12 cellular contexts compared by ENCODE assay signal in the genomic region with DNA sequence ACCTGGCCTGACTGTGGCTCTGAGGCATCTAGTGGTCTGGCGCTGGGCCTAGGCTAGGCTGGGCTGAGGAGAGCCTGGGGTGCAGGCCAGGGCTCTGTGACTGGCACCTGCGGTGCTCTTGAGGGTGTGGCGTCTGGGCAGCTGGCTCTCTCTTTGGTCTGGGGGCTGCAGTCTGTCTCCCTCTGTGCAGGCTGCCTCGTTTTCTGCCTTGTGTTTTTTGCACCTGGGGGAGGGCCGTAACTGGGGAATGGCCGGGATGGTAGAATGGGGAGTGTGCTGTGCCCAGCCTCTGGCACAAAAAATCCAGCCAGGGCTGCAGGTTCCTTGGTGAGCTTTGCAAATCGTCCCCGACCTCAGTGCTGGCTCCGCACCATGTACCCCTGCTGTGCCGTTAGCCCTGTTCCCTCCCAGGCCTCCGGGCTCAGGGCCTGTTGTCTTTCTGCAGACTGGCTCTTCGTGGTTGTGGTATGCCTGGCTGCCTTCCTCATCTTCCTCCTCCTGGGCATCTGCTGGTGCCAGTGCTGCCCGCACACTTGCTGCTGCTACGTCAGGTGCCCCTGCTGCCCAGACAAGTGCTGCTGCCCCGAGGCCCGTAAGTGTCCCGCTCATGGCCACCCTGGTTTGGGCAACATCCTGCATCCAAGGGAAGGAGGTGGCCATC. TPM values are rescaled to one million over a fixed set of nuclear protein-coding genes. Genes with fewer than 3 reads are reported as not detected.
DNase-seq lines count a peak whose midpoint lies in the region; FAIRE-seq and TF ChIP-seq lines count a peak whose summit lies in the region.
"Had no signal": no experiment of that assay in that cellular context is flagged by ENCODE, and none has a peak within 500 bp of the region (broad histone marks: within the 10 kb centered on the region; RNA-seq: fewer than 3 reads in every experiment).

No MANE protein-coding gene starts in this region.

- H3K23ac ChIP-seq in H1 (ENCODE audit: insufficient read length), result no peak overlapping the region

- H2BK12ac ChIP-seq in H1 (ENCODE audit: low read depth, low read length), result no peak overlapping the region

- H3K4me2 ChIP-seq in H1 (ENCODE audit: insufficient read depth in 1 of 2, low read depth in 2 of 2, low read length in 2 of 2), result no peak overlapping the region

- no peak for TF ChIP-seq EP300 in H1 (IDR thresholded peaks at IDR 0.05; ENCODE audit: borderline replicate concordance in 1 of 2, low read depth in 2 of 2, low read length in 2 of 2)

- H4K5ac ChIP-seq in H1 (ENCODE audit: insufficient read length, low read depth, low read length), result no peak overlapping the region

- intact Hi-C loops in posterior vena cava (cut with DNase I), result loop anchor here in 1 of 2 donors (10.0 kb wide), 1 partner anchor 117 kb away; the partner anchor contains the start of gene FXYD7

- H3K9ac ChIP-seq in H1 (replicated peaks in 1 of 4; ENCODE audit: extremely low read depth in 1 of 4, low read depth in 3 of 4, low read length in 3 of 4), result no peak overlapping the region

- H3K27me3 ChIP-seq in H1 (replicated peaks in 1 of 4; ENCODE audit: control insufficient read depth in 3 of 4, extremely low read depth in 1 of 4, insufficient read depth in 3 of 4, low read length in 3 of 4), result no peaks in the 10 kb centered on the region

- no peak overlapping the region for H2BK5ac ChIP-seq in H1 (ENCODE audit: low read depth, low read length)

- no peak for FAIRE-seq in H1 (lab: Jason Lieb, UNC)
- FAIRE-seq: A204.1 had no signal

- no peak for TF ChIP-seq RAD21 in H1 (IDR thresholded peaks at IDR 0.05 in 1 of 2, conservative IDR thresholded peaks at IDR 0.05 in 1 of 2; ENCODE audit: low read depth in 2 of 2, low read length in 2 of 2)

- peaks cover 20 to 58% (median 34%) of the 10 kb centered on the region in 4 experiments for H3K36me3 ChIP-seq in H1 (ENCODE audit: control insufficient read depth in 2 of 4, insufficient read depth in 4 of 4, low read length in 3 of 4)

- H3K14ac ChIP-seq in H1 (ENCODE audit: insufficient read length), result no peak overlapping the region

- no peak overlapping the region for H3K56ac ChIP-seq in H1 (replicated peaks; ENCODE audit: insufficient read length, low read depth, low read length)

- peaks cover 15% of the 10 kb centered on the region for H3K79me1 ChIP-seq in H1 (ENCODE audit: low read depth, low read length)

- peaks cover 0 to 7% of the 10 kb centered on the region in 2 experiments; a peak in 2 of 4 replicates for H3K79me2 ChIP-seq in H1 (ENCODE audit: control insufficient read depth in 1 of 2, insufficient read depth in 2 of 2, low read length in 2 of 2)

- H2BK120ac ChIP-seq in H1 (replicated peaks; ENCODE audit: low read depth, low read length), result no peak overlapping the region

- no peak; a peak in 1 of 3 replicates for TF ChIP-seq POLR2A in H1 (IDR thresholded peaks at IDR 0.05; ENCODE audit: control extremely low read depth in 1 of 2, low read depth in 2 of 2, low read length in 2 of 2)

- peaks cover 12 to 40% of the 10 kb centered on the region in 2 experiments for H4K20me1 ChIP-seq in H1 (replicated peaks in 1 of 2; ENCODE audit: control insufficient read depth in 1 of 2, insufficient read depth in 2 of 2, low read length in 2 of 2)

- H3K4me3 ChIP-seq in H1 (ENCODE audit: extremely low read depth in 1 of 4, insufficient read depth in 2 of 4, low read depth in 3 of 4, low read length in 4 of 4), result no peak overlapping the region

- no peak overlapping the region for H3K18ac ChIP-seq in H1 (ENCODE audit: extremely low read depth, low read length)

- POLR2A ChIA-PET in H1 (lab: Charles Lee; ENCODE audit: partially characterized antibody), result interaction anchor here (0.8 to 10.5 kb wide), 5 partner anchors 9 to 90 kb away, joined by 3 to 146 read pairs (median 4); partner anchors contain the start of gene LSR

- H3K23me2 ChIP-seq in H1 (ENCODE audit: low read depth, low read length), result no peaks in the 10 kb centered on the region; the same call in 1 of the 2 replicates

- H4K8ac ChIP-seq in H1 (ENCODE audit: extremely low read depth, insufficient read depth, low read length), result peak overlapping the region; percentile 37; the same call in 1 of the 2 replicates

- WGBS in H1 (ENCODE audit: extremely low coverage in 1 of 2, insufficient coverage in 1 of 2, insufficient read length in 1 of 2, insufficient replicate concordance in 2 of 2, low coverage in 1 of 2, low lambda C conversion rate in 2 of 2, missing lambda C conversion rate in 1 of 2), 2 experiments, result 84% methylated on average over 13 of the region's 17 CpGs; no CpG with 5 or more reads in 1 of the 2 experiments

- no peak overlapping the region for H4K91ac ChIP-seq in H1 (replicated peaks; ENCODE audit: insufficient read length, low read length)

- no peak overlapping the region for H3K27ac ChIP-seq in H1 (ENCODE audit: low read depth, low read length)

- H2AFZ ChIP-seq in H1 (ENCODE audit: low read length), result no peak overlapping the region

- CTCF ChIA-PET in H1 (lab: Charles Lee; ENCODE audit: partially characterized antibody), result interaction anchor here (1.0 to 1.4 kb wide), 3 partner anchors 13 to 195 kb away, joined by 4 to 5 read pairs (median 4); no protein-coding TSS in a partner anchor

- H2AK5ac ChIP-seq in H1 (ENCODE audit: low read depth, low read length), result no peak overlapping the region

- H3K4me1 ChIP-seq in H1 (replicated peaks in 1 of 4; ENCODE audit: control insufficient read depth in 3 of 4, insufficient read depth in 4 of 4, low read length in 3 of 4), result peaks cover 0 to 9% (median 4%) of the 10 kb centered on the region in 4 experiments; a peak in 5 of 7 replicates

- H3K9me3 ChIP-seq in H1 (ENCODE audit: insufficient read depth in 2 of 2, low read depth in 1 of 2, low read length in 1 of 2), result peaks cover 0 to 2% of the 10 kb centered on the region in 2 experiments; a peak in 1 of 4 replicates

- H3K4ac ChIP-seq in H1 (replicated peaks; ENCODE audit: insufficient read length, low read depth, low read length), result no peak overlapping the region

- DNase-seq in DMS 273 (lab: John Stamatoyannopoulos, UW; ENCODE audit: unreplicated experiment), result peak; percentile 70
- DNase-seq in DMS 273 treated with DMSO at 0.1 percent for 48 hours (lab: John Stamatoyannopoulos, UW), result no peak
- DNase-seq in NCI-H1092 treated with DMSO at 0.1 percent for 48 hours (lab: John Stamatoyannopoulos, UW), result peak; percentile 34
- no peak for DNase-seq in H1 (ENCODE audit: low read depth in 1 of 2, low spot score in 2 of 2)
- DNase-seq in posterior vena cava (ENCODE audit: low spot score), result peak; percentile 69
- DNase-seq in NOMO-1 (lab: John Stamatoyannopoulos, UW; ENCODE audit: unreplicated experiment in 2 of 2), result no peak
- no peak for DNase-seq in 8988T
- no peak for DNase-seq in MV-4-11 (lab: John Stamatoyannopoulos, UW)
- DNase-seq: amniotic stem cell, DND-41 had no signal

- TF ChIP-seq CTCF in H1 (IDR thresholded peaks at IDR 0.05; ENCODE audit: control extremely low read depth in 1 of 3, insufficient read depth in 1 of 3, low read depth in 1 of 3, low read length in 3 of 3), result no peak

- no peak overlapping the region for H2BK15ac ChIP-seq in H1 (ENCODE audit: low read length)

- H2BK20ac ChIP-seq in H1 (ENCODE audit: low read length), result no peak overlapping the region

RNA-seq across cellular contexts. Expression of gene USF2, which starts 6.5 kb away (rescaled TPM):
- 109 and 113 TPM in 2 replicates for total RNA-seq in H1 (2021; fragmentation: NEBNext Ultra II Directional; extraction: Animal tissue kit (Norgen Biotek cat#: 25700))
- polyA plus RNA-seq in H1 (2011; rRNA removed), result 74.1 and 119 TPM in 2 replicates
- 142 TPM for polyA plus RNA-seq in H1 (2011; cell fraction: cytosol; rRNA removed)
- polyA plus RNA-seq in H1 (2011; cell fraction: nucleus; rRNA removed), result 268 TPM
- polyA plus RNA-seq in H1 (2012, experiment 1 of 2), result 112 to 133 TPM (median 125 TPM) in 4 replicates
- 90.5 TPM for polyA plus RNA-seq in H1 (2012, experiment 2 of 2)
- 70.6 TPM for polyA plus RNA-seq in H1 (2013, experiment 1 of 2)
- 72.7 TPM for polyA plus RNA-seq in H1 (2013, experiment 2 of 2)
- 29.0 and 60.8 TPM in 2 replicates for polyA minus RNA-seq in H1 (2011; rRNA and poly(A)+ RNA removed)
- polyA minus RNA-seq in H1 (2011; cell fraction: cytosol; rRNA and poly(A)+ RNA removed), result 79.1 TPM
- polyA minus RNA-seq in H1 (2011; cell fraction: nucleus; rRNA and poly(A)+ RNA removed), result 82.7 TPM
- total RNA-seq in posterior vena cava, result 10 to 100 TPM; 78.9 to 88.0 TPM

RNA-seq across cellular contexts. Expression of gene LSR, which starts 13.4 kb away (rescaled TPM):
- total RNA-seq in H1 (2021; fragmentation: NEBNext Ultra II Directional; extraction: Animal tissue kit (Norgen Biotek cat#: 25700)), result 159 and 166 TPM in 2 replicates
- polyA plus RNA-seq in H1 (2011; rRNA removed), result 186 and 296 TPM in 2 replicates
- 106 TPM for polyA plus RNA-seq in H1 (2011; cell fraction: cytosol; rRNA removed)
- polyA plus RNA-seq in H1 (2011; cell fraction: nucleus; rRNA removed), result 204 TPM
- polyA plus RNA-seq in H1 (2012, experiment 1 of 2), result 145 to 238 TPM (median 230 TPM) in 4 replicates
- polyA plus RNA-seq in H1 (2012, experiment 2 of 2), result 175 TPM
- polyA plus RNA-seq in H1 (2013, experiment 1 of 2), result 208 TPM
- polyA plus RNA-seq in H1 (2013, experiment 2 of 2), result 218 TPM
- 87.1 and 93.1 TPM in 2 replicates for polyA minus RNA-seq in H1 (2011; rRNA and poly(A)+ RNA removed)
- polyA minus RNA-seq in H1 (2011; cell fraction: cytosol; rRNA and poly(A)+ RNA removed), result 222 TPM
- 191 TPM for polyA minus RNA-seq in H1 (2011; cell fraction: nucleus; rRNA and poly(A)+ RNA removed)
- 1 to 10 TPM; 5.1 to 5.5 TPM for total RNA-seq in posterior vena cava

RNA-seq across cellular contexts. Expression of gene HAMP, which starts 20.1 kb away (rescaled TPM):
- not detected in 2 replicates for total RNA-seq in H1 (2021; fragmentation: NEBNext Ultra II Directional; extraction: Animal tissue kit (Norgen Biotek cat#: 25700))
- 0.06 and 0.08 TPM in 2 replicates for polyA plus RNA-seq in H1 (2011; rRNA removed)
- polyA plus RNA-seq in H1 (2011; cell fraction: cytosol; rRNA removed), result not detected
- polyA plus RNA-seq in H1 (2011; cell fraction: nucleus; rRNA removed), result not detected
- polyA plus RNA-seq in H1 (2012, experiment 1 of 2), result 0.20 TPM in 1 of 4 replicates, not detected in the others
- not detected for polyA plus RNA-seq in H1 (2012, experiment 2 of 2)
- polyA plus RNA-seq in H1 (2013, experiment 1 of 2), result 0.12 TPM
- 0.07 TPM for polyA plus RNA-seq in H1 (2013, experiment 2 of 2)
- polyA minus RNA-seq in H1 (2011; rRNA and poly(A)+ RNA removed), result not detected in 2 replicates
- not detected for polyA minus RNA-seq in H1 (2011; cell fraction: cytosol; rRNA and poly(A)+ RNA removed)
- polyA minus RNA-seq in H1 (2011; cell fraction: nucleus; rRNA and poly(A)+ RNA removed), result not detected
- not detected for total RNA-seq in posterior vena cava

RNA-seq across cellular contexts. Expression of gene MAG, which starts 29.7 kb away (rescaled TPM):
- total RNA-seq in H1 (2021; fragmentation: NEBNext Ultra II Directional; extraction: Animal tissue kit (Norgen Biotek cat#: 25700)), result 0.46 and 1.3 TPM in 2 replicates
- 0.20 and 0.72 TPM in 2 replicates for polyA plus RNA-seq in H1 (2011; rRNA removed)
- 0.41 TPM for polyA plus RNA-seq in H1 (2011; cell fraction: cytosol; rRNA removed)
- polyA plus RNA-seq in H1 (2011; cell fraction: nucleus; rRNA removed), result 1.7 TPM
- polyA plus RNA-seq in H1 (2012, experiment 1 of 2), result 0.22 to 0.74 TPM (median 0.54 TPM) in 4 replicates
- 0.28 TPM for polyA plus RNA-seq in H1 (2012, experiment 2 of 2)
- polyA plus RNA-seq in H1 (2013, experiment 1 of 2), result 1.4 TPM
- 1.3 TPM for polyA plus RNA-seq in H1 (2013, experiment 2 of 2)
- 0.25 and 0.90 TPM in 2 replicates for polyA minus RNA-seq in H1 (2011; rRNA and poly(A)+ RNA removed)
- polyA minus RNA-seq in H1 (2011; cell fraction: cytosol; rRNA and poly(A)+ RNA removed), result not detected
- polyA minus RNA-seq in H1 (2011; cell fraction: nucleus; rRNA and poly(A)+ RNA removed), result not detected
- not detected for total RNA-seq in posterior vena cava
- polyA plus RNA-seq: esophagus had no signal

RNA-seq across cellular contexts. Expression of gene FAM187B, which starts 33.7 kb away (rescaled TPM):
- total RNA-seq in H1 (2021; fragmentation: NEBNext Ultra II Directional; extraction: Animal tissue kit (Norgen Biotek cat#: 25700)), result not detected in 2 replicates
- 0.09 TPM in 1 of 2 replicates, not detected in the other for polyA plus RNA-seq in H1 (2011; rRNA removed)
- polyA plus RNA-seq in H1 (2011; cell fraction: cytosol; rRNA removed), result 0.06 TPM
- 0.19 TPM for polyA plus RNA-seq in H1 (2011; cell fraction: nucleus; rRNA removed)
- not detected in 4 replicates for polyA plus RNA-seq in H1 (2012, experiment 1 of 2)
- not detected for polyA plus RNA-seq in H1 (2012, experiment 2 of 2)
- polyA plus RNA-seq in H1 (2013, experiment 1 of 2), result not detected
- not detected for polyA plus RNA-seq in H1 (2013, experiment 2 of 2)
- polyA minus RNA-seq in H1 (2011; rRNA and poly(A)+ RNA removed), result not detected in 2 replicates
- polyA minus RNA-seq in H1 (2011; cell fraction: cytosol; rRNA and poly(A)+ RNA removed), result not detected
- polyA minus RNA-seq in H1 (2011; cell fraction: nucleus; rRNA and poly(A)+ RNA removed), result not detected
- not detected for total RNA-seq in posterior vena cava

Comparison
In these comparisons a context has a peak if more than half of its experiments do, and no peak if none do; other contexts are left out.
1. DNase-seq: peak in DMS 273 (single experiment), NCI-H1092 treated with DMSO at 0.1 percent for 48 hours (single experiment) and posterior vena cava (single experiment); none in DMS 273 treated with DMSO at 0.1 percent for 48 hours (single experiment), H1 (0 of 2), NOMO-1 (0 of 2), 8988T (single experiment) and MV-4-11 (single experiment).
2. RNA of gene LSR, which starts 13.4 kb away (total RNA-seq): 159 to 166 TPM in H1; 5.1 to 5.5 TPM in posterior vena cava; every median in the first group is over 10 times any median in the second.